In genomic region chr10:34335960-34336359, GRCh38 we compare ENCODE assay signal across 18 cellular contexts.
DNase-seq lines count a peak whose midpoint lies in the region; ATAC-seq and TF ChIP-seq lines count a peak whose summit lies in the region.
"Had no signal": no experiment of that assay in that cellular context is flagged by ENCODE, and none has a peak within 500 bp of the region (broad histone marks: within the 10 kb centered on the region; RNA-seq: fewer than 3 reads in every experiment).

No MANE protein-coding gene starts in this region.

- no peaks in the 10 kb centered on the region for H3K9me3 Mint-ChIP-seq in brain
- H3K9me3 Mint-ChIP-seq: CD4-positive, alpha-beta memory T cell; GM23338; H9; HFFc6 had no signal

- peak overlapping the region in 4 of 5 experiments; percentile 16 to 43 (median 24) for H3K27ac Mint-ChIP-seq in brain
- H3K27ac Mint-ChIP-seq: CD4-positive, alpha-beta memory T cell; GM23338; H9; HFFc6 had no signal

- peaks cover 28% of the 10 kb centered on the region for H3K4me1 Mint-ChIP-seq in brain
- H3K4me1 Mint-ChIP-seq: H9 had no signal

- ATAC-seq in HG02870 (IDR thresholded peaks at IDR 0.05; ENCODE audit: unreplicated experiment), result no peak
- ATAC-seq: GM23338, HCT116 had no signal

- H3K27me3 Mint-ChIP-seq in brain, result no peaks in the 10 kb centered on the region

- H3K4me3 Mint-ChIP-seq in brain, result peak overlapping the region in 1 of 5 experiments; percentile 13
- H3K4me3 Mint-ChIP-seq: CD4-positive, alpha-beta memory T cell; GM23338; H9; HFFc6 had no signal

- DNase-seq in NCI-H748 (lab: John Stamatoyannopoulos, UW; ENCODE audit: unreplicated experiment) (peak; percentile 31), NCI-H748 treated with DMSO at 0.1 percent for 48 hours (lab: John Stamatoyannopoulos, UW) (no peak), NCI-H69 (lab: John Stamatoyannopoulos, UW) (peak; percentile 6), activated gamma-delta T cell (lab: John Stamatoyannopoulos, UW) (no peak)
- DNase-seq in stimulated activated CD4-positive, alpha-beta T cell treated with anti-CD3 and anti-CD28 coated beads, Interleukin-4, amount 100 ng/mL, for 24 hours, result no peak
- DNase-seq: C1 segment of cervical spinal cord; Calu3; CD4-positive, alpha-beta memory T cell; COR-L47; DMS53; DMS79 treated with DMSO at 0.1 percent for 48 hours; GF-D8; H9; HFFc6 had no signal

- no peak for TF ChIP-seq CTCF in brain (conservative IDR thresholded peaks at IDR 0.05)

- H3K36me3 Mint-ChIP-seq in brain, result peaks cover 24% of the 10 kb centered on the region
- H3K36me3 Mint-ChIP-seq: CD4-positive, alpha-beta memory T cell had no signal

Comparison
In these comparisons a context has a peak if more than half of its experiments do, and no peak if none do; other contexts are left out.
1. DNase-seq: peak in NCI-H748 (single experiment) and NCI-H69 (single experiment); none in NCI-H748 treated with DMSO at 0.1 percent for 48 hours (single experiment), stimulated activated CD4-positive, alpha-beta T cell treated with anti-CD3 and anti-CD28 coated beads, Interleukin-4, amount 100 ng/mL, for 24 hours (single experiment) and activated gamma-delta T cell (single experiment).